In the genomic region with DNA sequence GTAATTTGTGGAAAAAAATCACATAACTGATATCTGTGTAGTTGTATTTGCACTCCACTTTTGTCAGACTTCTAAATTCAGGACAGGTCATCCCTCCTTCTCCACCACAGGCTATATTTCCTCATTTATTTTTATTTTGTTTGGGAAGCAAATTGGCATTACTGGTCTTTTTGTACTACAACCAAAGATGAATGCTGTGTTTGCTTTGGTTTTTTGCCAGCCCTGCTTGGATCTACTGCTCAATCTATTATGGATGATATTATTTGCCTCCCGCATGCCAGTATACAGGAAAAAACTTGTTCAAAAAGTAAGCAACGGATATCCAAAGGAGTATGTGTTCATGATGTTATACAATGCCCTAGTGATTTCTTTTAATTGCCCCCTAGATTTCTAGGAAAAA, we compare ENCODE assay signal across 22 cellular contexts.
DNase-seq lines count a peak whose midpoint lies in the region; ATAC-seq and TF ChIP-seq lines count a peak whose summit lies in the region.
"Had no signal": no experiment of that assay in that cellular context is flagged by ENCODE, and none has a peak within 500 bp of the region (broad histone marks: within the 10 kb centered on the region; RNA-seq: fewer than 3 reads in every experiment).

No MANE protein-coding gene starts in this region.

- no peaks in the 10 kb centered on the region for H3K36me3 ChIP-seq in MG63
- H3K36me3 ChIP-seq in thyroid gland: no peaks in the 10 kb centered on the region
- H3K36me3 ChIP-seq in heart right ventricle: no peaks in the 10 kb centered on the region
- H3K36me3 ChIP-seq: Peyer's patch had no signal

- TF ChIP-seq CTCF in 22Rv1 (IDR thresholded peaks at IDR 0.05) (no peak), thyroid gland (IDR thresholded peaks at IDR 0.05) (no peak), heart right ventricle (IDR thresholded peaks at IDR 0.05) (no peak)

- H3K4me3 ChIP-seq in MG63 (no peak overlapping the region), thyroid gland (replicated peaks in 1 of 3) (no peak overlapping the region), heart right ventricle (no peak overlapping the region)
- H3K4me3 ChIP-seq: Peyer's patch had no signal

- 64 to 74% methylated on average over 2 of the region's 2 CpGs for WGBS in thyroid gland, 2 donors
- WGBS in heart right ventricle, 2 donors: 66 to 89% methylated on average over 2 of the region's 2 CpGs

- ATAC-seq in heart right ventricle: no peak
- ATAC-seq: T-helper 17 cell had no signal

- H3K4me1 ChIP-seq in thyroid gland (no peaks in the 10 kb centered on the region), heart right ventricle (no peaks in the 10 kb centered on the region)
- H3K4me1 ChIP-seq: Peyer's patch had no signal

- DNase-seq in NCI-H2029 treated with DMSO at 0.1 percent for 48 hours (lab: John Stamatoyannopoulos, UW) (peak; percentile 20), NCI-H2029 (lab: John Stamatoyannopoulos, UW) (no peak), MG63 (peak; percentile 40), SHP77 treated with DMSO at 0.1 percent for 48 hours (lab: John Stamatoyannopoulos, UW) (peak; percentile 31), thyroid gland (no peak), heart right ventricle (no peak), NOMO-1 treated with dmso at 0.1 percent for 144 hours (lab: John Stamatoyannopoulos, UW; ENCODE audit: unreplicated experiment) (no peak)
- DNase-seq: DMS79, EL, GF-D8, HCEC 1CT, KBM-7, NCI-H1092, NCI-H1436 treated with DMSO at 0.1 percent for 48 hours, NCI-H187 treated with DMSO at 0.1 percent for 48 hours, NCI-H2171, NCI-H226, NCI-H524, Peyer's patch, SK-N-SH, T-helper 17 cell had no signal

- H3K9me3 ChIP-seq in MG63 (no peaks in the 10 kb centered on the region), thyroid gland (no peaks in the 10 kb centered on the region), heart right ventricle (peaks cover 0 to 15% (median 0%) of the 10 kb centered on the region in 11 donors)
- H3K9me3 ChIP-seq: SK-N-SH had no signal

- TF ChIP-seq POLR2A in thyroid gland (IDR thresholded peaks at IDR 0.05): no peak

- intact Hi-C loops in thyroid gland (cut with DNase I) (no loop called here), heart right ventricle (cut with DNase I) (no loop called here)

- peak overlapping the region; percentile 58 for H3K27ac ChIP-seq in 22Rv1
- H3K27ac ChIP-seq in thyroid gland: no peak overlapping the region
- no peak overlapping the region for H3K27ac ChIP-seq in heart right ventricle
- H3K27ac ChIP-seq: Peyer's patch had no signal

- H3K27me3 ChIP-seq in MG63 (no peaks in the 10 kb centered on the region), thyroid gland (no peaks in the 10 kb centered on the region), heart right ventricle (no peaks in the 10 kb centered on the region)
- H3K27me3 ChIP-seq: Peyer's patch had no signal

Comparison
In these comparisons a context has a peak if more than half of its experiments do, and no peak if none do; other contexts are left out.
1. DNase-seq: peak in NCI-H2029 treated with DMSO at 0.1 percent for 48 hours (single experiment), MG63 (single experiment) and SHP77 treated with DMSO at 0.1 percent for 48 hours (single experiment); none in NCI-H2029 (single experiment), thyroid gland (0 of 2), heart right ventricle (0 of 2) and NOMO-1 treated with dmso at 0.1 percent for 144 hours (single experiment).